In the genomic region with DNA sequence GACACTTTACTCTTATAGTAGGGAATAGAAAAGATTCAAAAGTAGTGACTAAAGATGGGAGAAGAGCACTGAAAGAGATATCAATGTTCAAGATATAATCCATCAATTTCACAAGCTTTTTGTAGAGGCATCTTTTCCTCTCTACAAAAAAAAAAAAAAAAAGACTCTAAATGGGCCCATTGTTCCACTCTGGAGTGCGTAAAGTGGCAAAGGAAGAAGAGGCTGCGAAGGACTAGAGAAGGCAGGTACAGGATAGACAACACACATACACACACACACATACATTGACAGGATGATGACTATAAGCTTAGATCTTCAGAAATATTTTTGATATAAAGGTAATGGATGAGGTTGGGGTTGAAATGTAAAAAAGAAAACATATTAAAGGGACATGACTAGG, we compare ENCODE assay signal across 19 cellular contexts.
DNase-seq lines count a peak whose midpoint lies in the region; ATAC-seq lines count a peak whose summit lies in the region.
"Had no signal": no experiment of that assay in that cellular context is flagged by ENCODE, and none has a peak within 500 bp of the region (broad histone marks: within the 10 kb centered on the region; RNA-seq: fewer than 3 reads in every experiment).

No MANE protein-coding gene starts in this region.

- H3K4me3 Mint-ChIP-seq in activated T-cell treated with anti-CD3 and anti-CD28 coated beads, Interleukin-2, amount 50 U/mL, for 24 hours, result no peak overlapping the region
- peak overlapping the region in 1 of 7 donors; percentile 2 for H3K4me3 Mint-ChIP-seq in CD8-positive, alpha-beta memory T cell
- H3K4me3 Mint-ChIP-seq in activated naive CD8-positive, alpha-beta T cell treated with anti-CD3 and anti-CD28 coated beads, Interleukin-2, amount 50 U/mL, for 24 hours, result no peak overlapping the region

- peaks cover 62% of the 10 kb centered on the region for H3K36me3 Mint-ChIP-seq in activated T-cell treated with anti-CD3 and anti-CD28 coated beads, Interleukin-2, amount 50 U/mL, for 24 hours (ENCODE audit: low read depth)
- peaks cover 0 to 20% (median 3%) of the 10 kb centered on the region in 3 donors for H3K36me3 Mint-ChIP-seq in CD8-positive, alpha-beta memory T cell
- H3K36me3 Mint-ChIP-seq in activated naive CD8-positive, alpha-beta T cell treated with anti-CD3 and anti-CD28 coated beads, Interleukin-2, amount 50 U/mL, for 24 hours (ENCODE audit: low read depth), result peaks cover 41% of the 10 kb centered on the region

- POLR2A ChIA-PET in CD8-positive, alpha-beta memory T cell (lab: Charles Lee), result interaction anchor here (0.6 kb wide), 2 partner anchors 98 to 178 kb away, joined by 5 to 6 read pairs; no protein-coding TSS in a partner anchor

- CTCF ChIA-PET in CD8-positive, alpha-beta memory T cell (lab: Charles Lee), result interaction anchor here (1.1 to 1.6 kb wide), 2 partner anchors 52 to 165 kb away, joined by 3 read pairs; no protein-coding TSS in a partner anchor

- no peaks in the 10 kb centered on the region for H3K9me3 ChIP-seq in CD8-positive, alpha-beta memory T cell (ENCODE audit: low read length)
- H3K9me3 ChIP-seq: A549 had no signal

- no peak for DNase-seq in activated T-cell treated with anti-CD3 and anti-CD28 coated beads, Interleukin-2, amount 50 U/mL, for 24 hours
- DNase-seq in activated T-cell treated with anti-CD3 and anti-CD28 coated beads for 4 hours (no peak), pons (ENCODE audit: low spot score) (peak; percentile 53), ecto neural progenitor cell (ENCODE audit: low spot score) (no peak), dedifferentiated amniotic fluid mesenchymal stem cell (ENCODE audit: extremely low spot score) (no peak)
- no peak for DNase-seq in CD8-positive, alpha-beta memory T cell
- no peak for DNase-seq in activated naive CD8-positive, alpha-beta T cell treated with anti-CD3 and anti-CD28 coated beads, Interleukin-2, amount 50 U/mL, for 24 hours
- DNase-seq: C1 segment of cervical spinal cord, Calu3, DMS53, H7, NCI-H1048, NCI-H146, NCI-H2081, NCI-H510A treated with DMSO at 0.1 percent for 48 hours, NCI-H82, PC-3 had no signal

- H3K36me3 ChIP-seq in CD8-positive, alpha-beta memory T cell (ENCODE audit: insufficient read depth, low read length), result no peaks in the 10 kb centered on the region

- H3K27ac ChIP-seq in CD8-positive, alpha-beta memory T cell (ENCODE audit: low read depth, low read length), result no peak overlapping the region
- H3K27ac ChIP-seq: A549 had no signal

- H3K27me3 ChIP-seq in CD8-positive, alpha-beta memory T cell (ENCODE audit: insufficient read depth, low read length, poor library complexity, severe bottlenecking), result no peaks in the 10 kb centered on the region

- H3K4me3 ChIP-seq in CD8-positive, alpha-beta memory T cell (ENCODE audit: low read length), result no peak overlapping the region
- H3K4me3 ChIP-seq: A549 had no signal

- H3K9me3 Mint-ChIP-seq in activated T-cell treated with anti-CD3 and anti-CD28 coated beads, Interleukin-2, amount 50 U/mL, for 24 hours, result peaks cover 5% of the 10 kb centered on the region
- H3K9me3 Mint-ChIP-seq in CD8-positive, alpha-beta memory T cell, result no peaks in the 10 kb centered on the region
- no peaks in the 10 kb centered on the region for H3K9me3 Mint-ChIP-seq in activated naive CD8-positive, alpha-beta T cell treated with anti-CD3 and anti-CD28 coated beads, Interleukin-2, amount 50 U/mL, for 24 hours

- no peaks in the 10 kb centered on the region for H3K27me3 Mint-ChIP-seq in activated T-cell treated with anti-CD3 and anti-CD28 coated beads, Interleukin-2, amount 50 U/mL, for 24 hours
- no peaks in the 10 kb centered on the region for H3K27me3 Mint-ChIP-seq in CD8-positive, alpha-beta memory T cell
- H3K27me3 Mint-ChIP-seq in activated naive CD8-positive, alpha-beta T cell treated with anti-CD3 and anti-CD28 coated beads, Interleukin-2, amount 50 U/mL, for 24 hours, result no peaks in the 10 kb centered on the region

- H3K4me1 Mint-ChIP-seq in activated T-cell treated with anti-CD3 and anti-CD28 coated beads, Interleukin-2, amount 50 U/mL, for 24 hours (ENCODE audit: low read depth), result peaks cover 79% of the 10 kb centered on the region
- peaks cover 58 to 79% (median 79%) of the 10 kb centered on the region in 3 donors for H3K4me1 Mint-ChIP-seq in CD8-positive, alpha-beta memory T cell
- H3K4me1 Mint-ChIP-seq in activated naive CD8-positive, alpha-beta T cell treated with anti-CD3 and anti-CD28 coated beads, Interleukin-2, amount 50 U/mL, for 24 hours, result peaks cover 73% of the 10 kb centered on the region

- peaks cover 43% of the 10 kb centered on the region for H3K4me1 ChIP-seq in CD8-positive, alpha-beta memory T cell (ENCODE audit: insufficient read depth, low read length)

- ATAC-seq in activated naive CD8-positive, alpha-beta T cell treated with anti-CD3 and anti-CD28 coated beads, Interleukin-2, amount 50 U/mL, for 24 hours, result no peak
- no peak for ATAC-seq in HG03196 (IDR thresholded peaks at IDR 0.05; ENCODE audit: unreplicated experiment)
- ATAC-seq: A549, PC-3 had no signal

- H3K27ac Mint-ChIP-seq in activated T-cell treated with anti-CD3 and anti-CD28 coated beads, Interleukin-2, amount 50 U/mL, for 24 hours, result peak overlapping the region; percentile 79
- H3K27ac Mint-ChIP-seq in CD8-positive, alpha-beta memory T cell, result peak overlapping the region in 5 of 8 donors; percentile 30 to 61 (median 42)
- H3K27ac Mint-ChIP-seq in activated naive CD8-positive, alpha-beta T cell treated with anti-CD3 and anti-CD28 coated beads, Interleukin-2, amount 50 U/mL, for 24 hours, result peak overlapping the region; percentile 71
